Comparison of ENCODE assay signal across 7 cellular contexts in the genomic region with DNA sequence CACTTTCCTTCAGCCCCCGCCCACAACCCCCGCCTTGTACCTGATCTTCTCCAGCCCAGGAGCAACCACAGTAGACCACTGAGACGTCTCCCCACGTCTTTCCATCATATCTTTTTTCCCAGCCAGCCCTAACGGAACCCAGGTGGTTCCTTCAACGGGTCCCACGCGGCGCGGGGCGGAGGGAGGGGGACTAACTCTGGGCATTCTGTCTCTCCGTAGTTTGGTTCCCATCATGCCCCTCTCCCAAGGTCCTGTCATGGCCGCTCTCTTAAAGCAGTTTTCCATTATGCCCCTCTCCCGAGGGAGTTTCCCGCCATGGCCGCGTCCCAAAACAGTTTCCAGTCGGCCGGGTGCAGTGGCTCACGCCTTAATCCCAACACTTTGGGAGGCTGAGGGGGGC.
"Had no signal": no experiment of that assay in that cellular context is flagged by ENCODE, and none has a peak within 500 bp of the region (broad histone marks: within the 10 kb centered on the region; RNA-seq: fewer than 3 reads in every experiment).

No MANE protein-coding gene starts in this region.

- H3K36me3 ChIP-seq: HAP-1 had no signal

- H3K27ac ChIP-seq: GM23248 had no signal

- DNase-seq: GM23248, GOT3, H7, HFFc6, IMR-90 had no signal

- ATAC-seq: HCT116 had no signal

- H3K27ac Mint-ChIP-seq: HFFc6 had no signal

- H3K4me3 Mint-ChIP-seq: HFFc6 had no signal

- H3K9ac ChIP-seq: GM23248 had no signal

- H3K9me3 Mint-ChIP-seq: HFFc6 had no signal

- H3K9me3 ChIP-seq: HAP-1 had no signal

- H3K4me3 ChIP-seq: GM23248, HAP-1 had no signal

- H2AFZ ChIP-seq: GM23248 had no signal
